1 cellular context compared by ENCODE assay signal in the genomic region with DNA sequence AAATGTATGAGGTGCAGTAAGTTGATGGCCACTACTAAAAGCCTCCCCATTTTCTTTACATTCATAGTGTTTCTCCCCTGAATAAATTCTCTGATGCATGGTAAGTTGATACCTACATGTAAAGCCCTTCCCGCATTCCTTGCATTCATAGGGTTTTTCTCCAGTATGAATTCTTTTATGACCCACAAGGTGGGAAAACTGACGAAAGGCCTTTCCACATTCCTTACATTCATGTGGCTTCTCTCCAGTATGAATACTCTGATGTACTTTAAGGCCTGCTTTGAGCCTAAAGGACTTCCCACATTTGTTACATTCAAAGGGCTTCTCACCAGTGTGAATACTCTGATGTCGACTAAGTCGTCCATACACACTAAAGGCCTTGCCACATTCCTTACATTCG.
TF ChIP-seq lines count a peak whose summit lies in the region.

No MANE protein-coding gene starts in this region.

TF ChIP-seq in HepG2, 621 proteins besides CTCF, POLR2A, EP300 and RAD21:
- TF ChIP-seq ARNT2 (CRISPR knock-in tag; IDR thresholded peaks at IDR 0.05; ENCODE audit: low read depth) (no peak), PCBP1 (IDR thresholded peaks at IDR 0.05; ENCODE audit: borderline replicate concordance, low read depth, low read length) (no peak), ZNF644 (CRISPR knock-in tag; IDR thresholded peaks at IDR 0.05; ENCODE audit: low read depth) (no peak), ZNF775 (CRISPR knock-in tag; IDR thresholded peaks at IDR 0.05; ENCODE audit: borderline replicate concordance) (no peak), KLF9 (CRISPR knock-in tag; IDR thresholded peaks at IDR 0.05; ENCODE audit: low read depth) (no peak), ARHGAP35 (CRISPR knock-in tag; IDR thresholded peaks at IDR 0.05; ENCODE audit: borderline replicate concordance) (no peak), CENPT (CRISPR knock-in tag; IDR thresholded peaks at IDR 0.05; ENCODE audit: low read depth) (no peak), U2AF1 (optimal IDR thresholded peaks at IDR 0.05; ENCODE audit: low read depth, low read length) (no peak), ZBTB20 (CRISPR knock-in tag; IDR thresholded peaks at IDR 0.05; ENCODE audit: borderline replicate concordance, low read depth) (no peak), ZNF12 (CRISPR knock-in tag; IDR thresholded peaks at IDR 0.05) (no peak), HDAC6 (IDR thresholded peaks at IDR 0.05; ENCODE audit: low read depth, low read length) (no peak)
- TF ChIP-seq, protein P1, sequence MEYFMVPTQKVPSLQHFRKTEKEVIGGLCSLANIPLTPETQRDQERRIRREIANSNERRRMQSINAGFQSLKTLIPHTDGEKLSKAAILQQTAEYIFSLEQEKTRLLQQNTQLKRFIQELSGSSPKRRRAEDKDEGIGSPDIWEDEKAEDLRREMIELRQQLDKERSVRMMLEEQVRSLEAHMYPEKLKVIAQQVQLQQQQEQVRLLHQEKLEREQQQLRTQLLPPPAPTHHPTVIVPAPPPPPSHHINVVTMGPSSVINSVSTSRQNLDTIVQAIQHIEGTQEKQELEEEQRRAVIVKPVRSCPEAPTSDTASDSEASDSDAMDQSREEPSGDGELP (IDR thresholded peaks at IDR 0.05; ENCODE audit: borderline replicate concordance, low read depth): no peak
- TF ChIP-seq, protein P2, sequence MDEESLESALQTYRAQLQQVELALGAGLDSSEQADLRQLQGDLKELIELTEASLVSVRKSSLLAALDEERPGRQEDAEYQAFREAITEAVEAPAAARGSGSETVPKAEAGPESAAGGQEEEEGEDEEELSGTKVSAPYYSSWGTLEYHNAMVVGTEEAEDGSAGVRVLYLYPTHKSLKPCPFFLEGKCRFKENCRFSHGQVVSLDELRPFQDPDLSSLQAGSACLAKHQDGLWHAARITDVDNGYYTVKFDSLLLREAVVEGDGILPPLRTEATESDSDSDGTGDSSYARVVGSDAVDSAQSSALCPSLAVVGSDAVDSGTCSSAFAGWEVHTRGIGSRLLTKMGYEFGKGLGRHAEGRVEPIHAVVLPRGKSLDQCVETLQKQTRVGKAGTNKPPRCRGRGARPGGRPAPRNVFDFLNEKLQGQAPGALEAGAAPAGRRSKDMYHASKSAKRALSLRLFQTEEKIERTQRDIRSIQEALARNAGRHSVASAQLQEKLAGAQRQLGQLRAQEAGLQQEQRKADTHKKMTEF (CRISPR knock-in tag; IDR thresholded peaks at IDR 0.05): no peak
- TF ChIP-seq, protein P3, sequence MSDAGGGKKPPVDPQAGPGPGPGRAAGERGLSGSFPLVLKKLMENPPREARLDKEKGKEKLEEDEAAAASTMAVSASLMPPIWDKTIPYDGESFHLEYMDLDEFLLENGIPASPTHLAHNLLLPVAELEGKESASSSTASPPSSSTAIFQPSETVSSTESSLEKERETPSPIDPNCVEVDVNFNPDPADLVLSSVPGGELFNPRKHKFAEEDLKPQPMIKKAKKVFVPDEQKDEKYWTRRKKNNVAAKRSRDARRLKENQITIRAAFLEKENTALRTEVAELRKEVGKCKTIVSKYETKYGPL (CRISPR knock-in tag; IDR thresholded peaks at IDR 0.05): no peak
